ENCODE assay signal across 25 cellular contexts in genomic region chr6:106724848-106725247, GRCh38.
DNase-seq lines count a peak whose midpoint lies in the region; ATAC-seq, FAIRE-seq and TF ChIP-seq lines count a peak whose summit lies in the region.
"Had no signal": no experiment of that assay in that cellular context is flagged by ENCODE, and none has a peak within 500 bp of the region (broad histone marks: within the 10 kb centered on the region; RNA-seq: fewer than 3 reads in every experiment).

No MANE protein-coding gene starts in this region.

- H3K27me3 ChIP-seq in liver (ENCODE audit: control insufficient read depth in 4 of 4, insufficient read depth in 4 of 4, low read length in 3 of 4): no peaks in the 10 kb centered on the region
- no peaks in the 10 kb centered on the region for H3K27me3 ChIP-seq in HepG2 (ENCODE audit: control insufficient read depth in 1 of 2, insufficient read depth in 2 of 2, low read length in 2 of 2)
- H3K27me3 ChIP-seq in right lobe of liver: no peaks in the 10 kb centered on the region
- no peaks in the 10 kb centered on the region for H3K27me3 ChIP-seq in esophagus muscularis mucosa
- H3K27me3 ChIP-seq in tibial nerve: no peaks in the 10 kb centered on the region
- H3K27me3 ChIP-seq: neutrophil had no signal

- TF ChIP-seq RAD21 in liver (IDR thresholded peaks at IDR 0.05) (peak; percentile 54 to 58), HepG2 (CRISPR knock-in tag; IDR thresholded peaks at IDR 0.05) (no peak)

- 39% methylated on average over 2 of the region's 2 CpGs for WGBS in liver
- WGBS in HepG2 (ENCODE audit: low lambda C conversion rate): 64% methylated on average over 2 of the region's 2 CpGs
- 19% methylated on average over 2 of the region's 2 CpGs for WGBS in right lobe of liver (ENCODE audit: insufficient coverage, low coverage, low lambda C conversion rate, missing lambda C conversion rate)
- WGBS in esophagus muscularis mucosa: 49% methylated on average over 2 of the region's 2 CpGs
- WGBS in tibial nerve, 2 donors: 51 to 62% methylated on average over 2 of the region's 2 CpGs

- DNase-seq in HepG2 (ENCODE audit: low spot score) (no peak), fibroblast of mammary gland (ENCODE audit: low read depth) (peak; percentile 10), right lobe of liver (peak in 2 of 3 donors; percentile 38 to 82), stromal cell of bone marrow (ENCODE audit: low read depth) (peak; percentile 71), esophagus muscularis mucosa (ENCODE audit: extremely low spot score) (no peak), tibial nerve (ENCODE audit: low spot score in 2 of 2) (no peak)
- DNase-seq: activated CD4-positive, alpha-beta T cell treated with anti-CD3 and anti-CD28 coated beads, Interleukin-2, amount 10 ng/mL, durations not matched to agents 24 days and 14 days; activated naive CD4-positive, alpha-beta T cell treated with anti-CD3 and anti-CD28 coated beads, Interleukin-2, amount 10 ng/mL, durations not matched to agents 7 days and 5 days; activated T-cell treated with anti-CD3 and anti-CD28 coated beads, Interleukin-2, amount 50 U/mL, for 72 hours; central memory CD4-positive, alpha-beta T cell; DMS79 treated with DMSO at 0.1 percent for 48 hours; foreskin fibroblast; GM23248; KBM-7; NCI-H1105; NCI-H2029; NCI-H2227 treated with DMSO at 0.1 percent for 48 hours; SK-N-SH; stimulated activated CD4-positive, alpha-beta T cell treated with anti-CD3 and anti-CD28 coated beads, Interleukin-2, amount 100 ng/mL, for 24 hours had no signal

- CTCF ChIA-PET in HepG2 (lab: Yijun Ruan, JAX; ENCODE audit: low intra/inter-chr PET ratio, low total read pairs): no interaction called here

- BruUV-seq in HepG2 (replicated peaks; lab: Mats Ljungman, UMichigan): no TSS peak

- TF ChIP-seq POLR2A in HepG2 (IDR thresholded peaks at IDR 0.05; ENCODE audit: insufficient read depth in 1 of 2, low read depth in 2 of 2, low read length in 2 of 2) (no peak), right lobe of liver (IDR thresholded peaks at IDR 0.05) (no peak), esophagus muscularis mucosa (IDR thresholded peaks at IDR 0.05; ENCODE audit: low read depth) (no peak), tibial nerve (IDR thresholded peaks at IDR 0.05) (no peak)

- TF ChIP-seq CTCF in liver (IDR thresholded peaks at IDR 0.05; ENCODE audit: low read depth, low read length, missing input control): no peak
- TF ChIP-seq CTCF in HepG2 (CRISPR knock-in tag; IDR thresholded peaks at IDR 0.05): no peak
- no peak for TF ChIP-seq CTCF in fibroblast of mammary gland (conservative IDR thresholded peaks at IDR 0.05; ENCODE audit: control insufficient read depth, insufficient read depth, low read depth, low read length)
- TF ChIP-seq CTCF in right lobe of liver (IDR thresholded peaks at IDR 0.05): no peak
- no peak for TF ChIP-seq CTCF in esophagus muscularis mucosa (IDR thresholded peaks at IDR 0.05)
- TF ChIP-seq CTCF in tibial nerve (IDR thresholded peaks at IDR 0.05): no peak

- H3K4me3 ChIP-seq in liver (ENCODE audit: low read depth in 1 of 3, low read length in 3 of 3): no peak overlapping the region
- no peak overlapping the region for H3K4me3 ChIP-seq in HepG2 (replicated peaks in 1 of 3; ENCODE audit: insufficient read depth in 1 of 3, low read depth in 2 of 3, low read length in 3 of 3)
- H3K4me3 ChIP-seq in fibroblast of mammary gland (ENCODE audit: control insufficient read depth, low read depth, low read length): no peak overlapping the region
- no peak overlapping the region for H3K4me3 ChIP-seq in right lobe of liver
- H3K4me3 ChIP-seq in esophagus muscularis mucosa: no peak overlapping the region
- no peak overlapping the region for H3K4me3 ChIP-seq in tibial nerve
- H3K4me3 ChIP-seq: GM23248, smooth muscle cell had no signal

- POLR2A ChIA-PET in HepG2 (lab: Yijun Ruan, JAX): no interaction called here

- peak overlapping the region in 1 of 2 donors; percentile 42 for H3K9ac ChIP-seq in liver (ENCODE audit: low read depth in 1 of 2, low read length in 2 of 2)
- no peak overlapping the region for H3K9ac ChIP-seq in HepG2 (ENCODE audit: insufficient read depth, low read depth, low read length)
- H3K9ac ChIP-seq: GM23248, SK-N-SH had no signal

- H3K4me1 ChIP-seq in liver (ENCODE audit: control insufficient read depth in 4 of 4, insufficient read depth in 4 of 4, low read length in 3 of 4) (peaks cover 9 to 35% (median 25%) of the 10 kb centered on the region in 4 donors), HepG2 (ENCODE audit: insufficient read depth, low read length) (peaks cover 74% of the 10 kb centered on the region), right lobe of liver (peaks cover 0 to 57% (median 25%) of the 10 kb centered on the region in 4 donors), esophagus muscularis mucosa (no peaks in the 10 kb centered on the region), tibial nerve (no peaks in the 10 kb centered on the region)

- no peak for FAIRE-seq in HepG2 (lab: Jason Lieb, UNC)
- FAIRE-seq: endometrium had no signal

- H3K9me3 ChIP-seq in liver (ENCODE audit: control insufficient read depth in 4 of 4, low read length in 3 of 4) (no peaks in the 10 kb centered on the region), HepG2 (ENCODE audit: low read length) (no peaks in the 10 kb centered on the region), right lobe of liver (no peaks in the 10 kb centered on the region), esophagus muscularis mucosa (no peaks in the 10 kb centered on the region), tibial nerve (no peaks in the 10 kb centered on the region)
- H3K9me3 ChIP-seq: neutrophil, SK-N-SH had no signal

- H4K20me1 ChIP-seq in HepG2 (ENCODE audit: insufficient read depth, low read length): no peaks in the 10 kb centered on the region

- H3K27ac ChIP-seq in liver (ENCODE audit: low read depth in 1 of 2, low read length in 2 of 2) (peak overlapping the region; percentile 61 to 63), HepG2 (ENCODE audit: extremely low read length, insufficient read depth, low read length) (no peak overlapping the region), right lobe of liver (peak overlapping the region; percentile 9 to 84 (median 76)), esophagus muscularis mucosa (replicated peaks in 1 of 4) (no peak overlapping the region), tibial nerve (no peak overlapping the region)
- H3K27ac ChIP-seq: GM23248, neutrophil, VCaP had no signal

- TF ChIP-seq EP300 in HepG2 (IDR thresholded peaks at IDR 0.05; ENCODE audit: low read depth in 2 of 2, low read length in 2 of 2) (no peak), HepG2 (CRISPR knock-in tag; IDR thresholded peaks at IDR 0.05; ENCODE audit: borderline replicate concordance) (no peak), esophagus muscularis mucosa (IDR thresholded peaks at IDR 0.05) (no peak), tibial nerve (IDR thresholded peaks at IDR 0.05) (no peak)

- H3K36me3 ChIP-seq in liver (ENCODE audit: control insufficient read depth in 4 of 4, insufficient read depth in 3 of 4, low read depth in 1 of 4, low read length in 3 of 4): no peaks in the 10 kb centered on the region
- no peaks in the 10 kb centered on the region; a peak in 1 of 5 replicates for H3K36me3 ChIP-seq in HepG2 (replicated peaks in 1 of 2; ENCODE audit: control insufficient read depth in 1 of 2, insufficient read depth in 2 of 2, low read length in 2 of 2)
- no peaks in the 10 kb centered on the region for H3K36me3 ChIP-seq in right lobe of liver
- no peaks in the 10 kb centered on the region for H3K36me3 ChIP-seq in esophagus muscularis mucosa
- no peaks in the 10 kb centered on the region for H3K36me3 ChIP-seq in tibial nerve
- H3K36me3 ChIP-seq: neutrophil had no signal

- in situ Hi-C loops in HepG2 (cut with HindIII; ENCODE audit: extremely low pct_ligation_motif_present, low pct_unique_long_range_greater_than_20kb): no loop called here

- no peak overlapping the region for H2AFZ ChIP-seq in HepG2 (ENCODE audit: low read length)
- H2AFZ ChIP-seq: GM23248 had no signal

- no peaks in the 10 kb centered on the region for H3K79me2 ChIP-seq in HepG2 (ENCODE audit: insufficient read depth, low read length)

- no peak overlapping the region for H3K4me2 ChIP-seq in HepG2 (ENCODE audit: low read depth, low read length)
- H3K4me2 ChIP-seq: SK-N-SH, smooth muscle cell had no signal

- intact Hi-C loops in HepG2 (cut with micrococcal nuclease; ENCODE audit: unreplicated experiment) (no loop called here), right lobe of liver (cut with DNase I) (no loop called here), esophagus muscularis mucosa (cut with DNase I) (no loop called here)

- ATAC-seq in HepG2 (no peak), right lobe of liver (peak; percentile 66 to 82 (median 68)), GM19455 (IDR thresholded peaks at IDR 0.05; ENCODE audit: unreplicated experiment) (no peak)
- ATAC-seq: activated T-cell treated with anti-CD3 and anti-CD28 coated beads, Interleukin-2, amount 50 U/mL, for 72 hours had no signal

TF ChIP-seq in liver, 16 proteins besides CTCF, POLR2A, EP300 and RAD21 (continues in another document):
- peak in 1 of 2 donors; percentile 62 for TF ChIP-seq EGR1 (IDR thresholded peaks at IDR 0.05; ENCODE audit: low read depth in 2 of 2)

TF ChIP-seq in HepG2, 621 proteins besides CTCF, POLR2A, EP300 and RAD21:
- TF ChIP-seq ZFP36L2 (CRISPR knock-in tag; IDR thresholded peaks at IDR 0.05) (no peak), ZNF616 (CRISPR knock-in tag; IDR thresholded peaks at IDR 0.05; ENCODE audit: low read depth) (no peak)

Comparison
In these comparisons a context has a peak if more than half of its experiments do, and no peak if none do; other contexts are left out.
1. H3K27ac ChIP-seq: peak in liver (2 of 2) and right lobe of liver (3 of 3); none in HepG2 (single experiment), esophagus muscularis mucosa (0 of 4) and tibial nerve (0 of 4).
2. ATAC-seq: peak in right lobe of liver (4 of 4); none in HepG2 (single experiment) and GM19455 (single experiment).
3. DNase-seq: peak in fibroblast of mammary gland (single experiment), right lobe of liver (2 of 3) and stromal cell of bone marrow (single experiment); none in HepG2 (single experiment), esophagus muscularis mucosa (single experiment) and tibial nerve (0 of 2).